In the genomic region with DNA sequence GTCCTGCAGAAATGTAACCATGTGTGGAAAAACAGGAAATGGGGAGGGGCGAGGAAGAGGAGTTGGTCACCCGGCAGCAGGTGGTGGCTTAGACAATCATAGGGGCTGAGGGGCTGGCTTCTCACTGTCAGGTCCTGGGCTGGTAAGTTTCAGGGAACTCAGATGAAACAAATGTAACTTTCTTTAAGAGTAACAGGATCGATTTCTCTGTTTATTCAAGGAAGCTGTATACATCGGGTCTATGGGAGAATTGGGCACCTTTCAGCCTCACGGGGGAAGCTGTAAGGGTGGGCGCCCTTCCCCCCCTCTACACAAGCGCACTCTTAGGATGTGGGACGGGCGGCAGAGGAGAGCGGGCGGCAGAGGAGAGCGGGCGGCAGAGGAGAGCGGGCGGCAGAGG, we compare ENCODE assay signal across 1 cellular context.
TF ChIP-seq lines count a peak whose summit lies in the region.

No MANE protein-coding gene starts in this region.

TF ChIP-seq in H1, 55 proteins besides CTCF, POLR2A, EP300 and RAD21:
- TF ChIP-seq SUZ12 (IDR thresholded peaks at IDR 0.05; ENCODE audit: low read length) (peak; percentile 59; the same call in 1 of the 2 replicates), KDM1A (IDR thresholded peaks at IDR 0.05; ENCODE audit: borderline replicate concordance, low read length) (no peak), SAP30 (IDR thresholded peaks at IDR 0.05; ENCODE audit: insufficient read depth, insufficient replicate concordance, low read length) (no peak), BCL11A (IDR thresholded peaks at IDR 0.05; ENCODE audit: low read depth in 2 of 2, low read length in 2 of 2) (no peak), CTBP2 (IDR thresholded peaks at IDR 0.05; ENCODE audit: borderline replicate concordance, insufficient read depth, insufficient read length, low read length) (no peak), EZH2 (IDR thresholded peaks at IDR 0.05; ENCODE audit: low read depth, low read length, severe bottlenecking) (peak; percentile 68), GTF2F1 (IDR thresholded peaks at IDR 0.05; ENCODE audit: borderline replicate concordance, low read depth, low read length) (no peak), KDM4A (IDR thresholded peaks at IDR 0.05; ENCODE audit: low read depth, low read length, severe bottlenecking) (peak; percentile 34)
TF ChIP-seq in H1: peak in this region for 3.
